Comparison of ENCODE assay signal across 15 cellular contexts in genomic region chr21:42621828-42622199, GRCh38. TPM values are rescaled to one million over a fixed set of nuclear protein-coding genes. Genes with fewer than 3 reads are reported as not detected.
A peak's percentile ranks its signal among the peaks of the same experiment; 100 is the strongest.
DNase-seq lines count a peak whose midpoint lies in the region; TF ChIP-seq lines count a peak whose summit lies in the region.
"Had no signal": no experiment of that assay in that cellular context is flagged by ENCODE, and none has a peak within 500 bp of the region (broad histone marks: within the 10 kb centered on the region; RNA-seq: fewer than 3 reads in every experiment).

No MANE protein-coding gene starts in this region.

- no peak for TF ChIP-seq POLR2A in thyroid gland (IDR thresholded peaks at IDR 0.05)

- no peak for TF ChIP-seq CTCF in thyroid gland (IDR thresholded peaks at IDR 0.05)

- H3K27ac ChIP-seq in thyroid gland = no peak overlapping the region
- no peak overlapping the region for H3K27ac ChIP-seq in effector memory CD4-positive, alpha-beta T cell (ENCODE audit: insufficient read depth, low read length, poor library complexity, severe bottlenecking)
- H3K27ac ChIP-seq: ascending aorta, BLaER1 had no signal

- H3K9me3 ChIP-seq in thyroid gland = no peaks in the 10 kb centered on the region
- no peaks in the 10 kb centered on the region for H3K9me3 ChIP-seq in effector memory CD4-positive, alpha-beta T cell (ENCODE audit: control insufficient read depth, low read length)
- H3K9me3 ChIP-seq: ascending aorta, BLaER1 had no signal

- WGBS in thyroid gland, 2 donors = 21 to 30% methylated on average over 10 of the region's 10 CpGs

- intact Hi-C loops in thyroid gland (cut with DNase I) = no loop called here

- H3K27me3 ChIP-seq in thyroid gland = peaks cover 3% of the 10 kb centered on the region
- H3K27me3 ChIP-seq in effector memory CD4-positive, alpha-beta T cell (replicated peaks; ENCODE audit: control insufficient read depth, insufficient read depth, low read length, poor library complexity, severe bottlenecking) = no peaks in the 10 kb centered on the region
- H3K27me3 ChIP-seq: ascending aorta had no signal

- H3K36me3 ChIP-seq in thyroid gland = no peaks in the 10 kb centered on the region
- H3K36me3 ChIP-seq in effector memory CD4-positive, alpha-beta T cell (ENCODE audit: control insufficient read depth, insufficient read depth, low read length) = no peaks in the 10 kb centered on the region
- H3K36me3 ChIP-seq: ascending aorta, BLaER1 had no signal

- H3K4me1 ChIP-seq in thyroid gland = peaks cover 17 to 19% of the 10 kb centered on the region in 2 donors
- H3K4me1 ChIP-seq in effector memory CD4-positive, alpha-beta T cell (ENCODE audit: control insufficient read depth, insufficient read depth, low read length, poor library complexity, severe bottlenecking) = peaks cover 2% of the 10 kb centered on the region
- H3K4me1 ChIP-seq: ascending aorta had no signal

- no peak overlapping the region for H3K4me3 ChIP-seq in thyroid gland (replicated peaks in 1 of 3)
- no peak overlapping the region for H3K4me3 ChIP-seq in effector memory CD4-positive, alpha-beta T cell (ENCODE audit: insufficient read depth, low read depth, low read length, poor library complexity, severe bottlenecking)
- H3K4me3 ChIP-seq: ascending aorta, BLaER1, lung had no signal

- peak; percentile 57 for DNase-seq in NCI-H1092 treated with DMSO at 0.1 percent for 48 hours (lab: John Stamatoyannopoulos, UW)
- DNase-seq in SK-MEL-5 (ENCODE audit: low read depth, low spot score) = peak; percentile 5
- peak; percentile 89 for DNase-seq in kidney glomerular epithelial cell (lab: John Stamatoyannopoulos, UW)
- DNase-seq in thyroid gland = peak; percentile 68 to 74
- no peak for DNase-seq in NCI-H1417 treated with DMSO at 0.1 percent for 48 hours (lab: John Stamatoyannopoulos, UW)
- no peak for DNase-seq in effector memory CD4-positive, alpha-beta T cell
- DNase-seq in dermis blood vessel endothelial cell = no peak
- DNase-seq: activated CD8-positive, alpha-beta memory T cell treated with anti-CD3 and anti-CD28 coated beads for 24 hours; activated gamma-delta T cell; MM.1S; NCI-H510A treated with DMSO at 0.1 percent for 48 hours; SW 1271 had no signal

- in situ Hi-C loops in SK-MEL-5 (cut with HindIII; ENCODE audit: low pct_unique_long_range_greater_than_20kb, low sequenced_read_pairs) = no loop called here

RNA-seq across cellular contexts. Expression of gene PDE9A, which starts 31.6 kb away (rescaled TPM):
- total RNA-seq in SK-MEL-5 (2014; rRNA removed; shearing (Covaris generic)) = 2.9 and 3.1 TPM in 2 replicates
- 5.4 and 7.1 TPM in 2 replicates for polyA plus RNA-seq in SK-MEL-5 (2015; cell fraction: cytosol; rRNA removed)
- 3.5 and 7.2 TPM in 2 replicates for polyA plus RNA-seq in SK-MEL-5 (2015; cell fraction: nucleus; rRNA removed)
- total RNA-seq in thyroid gland (10 to 100 TPM in 2 of 4 donors, 1 to 10 TPM in 2; 6.9 to 13.0 (median 11.1) TPM), dermis blood vessel endothelial cell (1.9 and 3.5 TPM in 2 replicates)

Comparison
In these comparisons a context has a peak if more than half of its experiments do, and no peak if none do; other contexts are left out.
1. DNase-seq: peak in NCI-H1092 treated with DMSO at 0.1 percent for 48 hours (single experiment), SK-MEL-5 (single experiment), kidney glomerular epithelial cell (single experiment) and thyroid gland (2 of 2); none in NCI-H1417 treated with DMSO at 0.1 percent for 48 hours (single experiment), effector memory CD4-positive, alpha-beta T cell (0 of 3) and dermis blood vessel endothelial cell (single experiment).